ENCODE assay signal across 16 cellular contexts in genomic region chr6:25083784-25084507, GRCh38.
"Had no signal": no experiment of that assay in that cellular context is flagged by ENCODE, and none has a peak within 500 bp of the region (broad histone marks: within the 10 kb centered on the region; RNA-seq: fewer than 3 reads in every experiment).

No MANE protein-coding gene starts in this region.

- ATAC-seq: stimulated activated naive CD8-positive, alpha-beta T cell treated with anti-CD3 and anti-CD28 coated beads, Interleukin-15, amount 100 ng/mL, for 72 hours; upper lobe of right lung had no signal

- H3K4me1 ChIP-seq: breast epithelium, testis had no signal

- H3K27ac Mint-ChIP-seq: activated naive CD8-positive, alpha-beta T cell treated with anti-CD3 and anti-CD28 coated beads, Interleukin-2, amount 10 ng/mL, durations not matched to agents 7 days and 5 days; endodermal cell; stimulated activated naive CD8-positive, alpha-beta T cell treated with anti-CD3 and anti-CD28 coated beads, Interleukin-15, amount 100 ng/mL, for 72 hours had no signal

- H3K9me3 Mint-ChIP-seq: activated naive CD8-positive, alpha-beta T cell treated with anti-CD3 and anti-CD28 coated beads, Interleukin-2, amount 10 ng/mL, durations not matched to agents 7 days and 5 days; endodermal cell; stimulated activated naive CD8-positive, alpha-beta T cell treated with anti-CD3 and anti-CD28 coated beads, Interleukin-15, amount 100 ng/mL, for 72 hours had no signal

- H3K9me3 ChIP-seq: breast epithelium, ovary, testis, upper lobe of right lung had no signal

- DNase-seq: activated CD4-positive, alpha-beta T cell treated with anti-CD3 and anti-CD28 coated beads for 48 hours; activated CD8-positive, alpha-beta memory T cell treated with anti-CD3 and anti-CD28 coated beads for 24 hours; activated gamma-delta T cell; activated naive CD8-positive, alpha-beta T cell treated with anti-CD3 and anti-CD28 coated beads, Interleukin-2, amount 10 ng/mL, durations not matched to agents 7 days and 5 days; aorta; endodermal cell; erythroblast; left cardiac atrium; ovary; stimulated activated CD4-positive, alpha-beta T cell treated with anti-CD3 and anti-CD28 coated beads, Interleukin-15, amount 100 ng/mL, for 24 hours; stimulated activated CD4-positive, alpha-beta T cell treated with anti-CD3 and anti-CD28 coated beads, Interleukin-4, amount 100 ng/mL, for 24 hours; stimulated activated naive CD8-positive, alpha-beta T cell treated with anti-CD3 and anti-CD28 coated beads, Interleukin-15, amount 100 ng/mL, for 72 hours; testis; upper lobe of right lung had no signal

- H3K27me3 ChIP-seq: breast epithelium, ovary, testis, upper lobe of right lung had no signal

- H3K4me3 ChIP-seq: breast epithelium, ovary, testis, upper lobe of right lung had no signal

- H3K36me3 ChIP-seq: ovary had no signal

- H3K27me3 Mint-ChIP-seq: activated naive CD8-positive, alpha-beta T cell treated with anti-CD3 and anti-CD28 coated beads, Interleukin-2, amount 10 ng/mL, durations not matched to agents 7 days and 5 days; stimulated activated naive CD8-positive, alpha-beta T cell treated with anti-CD3 and anti-CD28 coated beads, Interleukin-15, amount 100 ng/mL, for 72 hours had no signal

- H3K4me3 Mint-ChIP-seq: activated naive CD8-positive, alpha-beta T cell treated with anti-CD3 and anti-CD28 coated beads, Interleukin-2, amount 10 ng/mL, durations not matched to agents 7 days and 5 days; endodermal cell; stimulated activated naive CD8-positive, alpha-beta T cell treated with anti-CD3 and anti-CD28 coated beads, Interleukin-15, amount 100 ng/mL, for 72 hours had no signal

- H3K27ac ChIP-seq: breast epithelium, ovary, testis, upper lobe of right lung, VCaP had no signal

- H3K4me1 Mint-ChIP-seq: endodermal cell had no signal
